14 cellular contexts compared by ENCODE assay signal in genomic region chr17:18219016-18219415, GRCh38. TPM values are rescaled to one million over a fixed set of nuclear protein-coding genes. Genes with fewer than 3 reads are reported as not detected.
DNase-seq lines count a peak whose midpoint lies in the region; ATAC-seq and TF ChIP-seq lines count a peak whose summit lies in the region.
"Had no signal": no experiment of that assay in that cellular context is flagged by ENCODE, and none has a peak within 500 bp of the region (broad histone marks: within the 10 kb centered on the region; RNA-seq: fewer than 3 reads in every experiment).

No MANE protein-coding gene starts in this region.

- DNase-seq in A172 (ENCODE audit: low spot score) (peak; percentile 63), KBM-7 (peak; percentile 21), cardiac fibroblast (ENCODE audit: low read depth in 2 of 2) (peak; percentile 37 to 82), iris pigment epithelial cell (ENCODE audit: low read depth) (peak; percentile 71), hippocampal formation (lab: John Stamatoyannopoulos, UW) (no peak), coronary artery (ENCODE audit: low spot score) (no peak), LoVo (ENCODE audit: low spot score) (no peak)
- DNase-seq: activated CD8-positive, alpha-beta memory T cell treated with anti-CD3 and anti-CD28 coated beads, Interleukin-2, amount 10 ng/mL, durations not matched to agents 7 days and 5 days; NCI-H187; occipital lobe; stimulated activated naive CD8-positive, alpha-beta T cell treated with anti-CD3 and anti-CD28 coated beads, Interleukin-15, Interleukin-2, amounts not matched to agents 100 U/mL and 50 U/mL, for 24 hours; T-cell had no signal

- peak overlapping the region in 1 of 2 donors; percentile 28 for H3K27ac ChIP-seq in coronary artery
- H3K27ac ChIP-seq: esophagus muscularis mucosa had no signal

- in situ Hi-C loops in KBM-7 (cut with MboI; ENCODE audit: low pct_unique_long_range_greater_than_20kb, low sequenced_read_pairs) = loop anchor here (10.0 kb wide), 1 partner anchor 56 kb away; no protein-coding TSS in a partner anchor

- H3K4me3 ChIP-seq in cardiac fibroblast (replicated peaks in 1 of 2; ENCODE audit: low read depth in 2 of 2, low read length in 2 of 2) (no peak overlapping the region), coronary artery (no peak overlapping the region)
- H3K4me3 ChIP-seq: esophagus muscularis mucosa had no signal

- TF ChIP-seq CTCF in cardiac fibroblast (IDR thresholded peaks at IDR 0.05; ENCODE audit: low read depth, low read length) = no peak
- no peak for TF ChIP-seq CTCF in coronary artery (IDR thresholded peaks at IDR 0.05)

- no peak for ATAC-seq in GM21576 (IDR thresholded peaks at IDR 0.05; ENCODE audit: unreplicated experiment)
- ATAC-seq: activated CD8-positive, alpha-beta memory T cell treated with anti-CD3 and anti-CD28 coated beads, Interleukin-2, amount 10 ng/mL, durations not matched to agents 7 days and 5 days; stimulated activated naive CD8-positive, alpha-beta T cell treated with anti-CD3 and anti-CD28 coated beads, Interleukin-15, Interleukin-2, amounts not matched to agents 100 U/mL and 50 U/mL, for 24 hours; T-cell had no signal

RNA-seq across cellular contexts. Expression of gene LLGL1, which starts 6.4 kb away (rescaled TPM):
- total RNA-seq in A172 (2014; rRNA removed; shearing (Covaris generic)) = 41.7 and 47.2 TPM in 2 replicates

RNA-seq across cellular contexts. Expression of gene ALKBH5, which starts 35.4 kb away (rescaled TPM):
- total RNA-seq in A172 (2014; rRNA removed; shearing (Covaris generic)) = 107 and 116 TPM in 2 replicates

RNA-seq across cellular contexts. Expression of gene FLII, which starts 39.5 kb away (rescaled TPM):
- total RNA-seq in A172 (2014; rRNA removed; shearing (Covaris generic)) = 369 and 474 TPM in 2 replicates

RNA-seq across cellular contexts. Expression of gene MIEF2, which starts 41.4 kb away (rescaled TPM):
- total RNA-seq in A172 (2014; rRNA removed; shearing (Covaris generic)) = 19.4 and 27.7 TPM in 2 replicates

Comparison
In these comparisons a context has a peak if more than half of its experiments do, and no peak if none do; other contexts are left out.
1. DNase-seq: peak in A172 (single experiment), KBM-7 (single experiment), cardiac fibroblast (2 of 2) and iris pigment epithelial cell (single experiment); none in hippocampal formation (0 of 2), coronary artery (single experiment) and LoVo (single experiment).